17 cellular contexts compared by ENCODE assay signal in genomic region chr3:157023211-157023610, GRCh38.
"Had no signal": no experiment of that assay in that cellular context is flagged by ENCODE, and none has a peak within 500 bp of the region (broad histone marks: within the 10 kb centered on the region; RNA-seq: fewer than 3 reads in every experiment).

No MANE protein-coding gene starts in this region.

- ATAC-seq: activated T-cell treated with anti-CD3 and anti-CD28 coated beads, Interleukin-2, amount 50 U/mL, for 4 hours; effector memory CD8-positive, alpha-beta T cell; gastroesophageal sphincter had no signal

- H3K36me3 ChIP-seq: gastroesophageal sphincter, transverse colon, vagina had no signal

- H3K9me3 ChIP-seq: gastroesophageal sphincter, transverse colon, vagina had no signal

- H3K4me1 ChIP-seq: gastroesophageal sphincter, transverse colon, vagina had no signal

- H3K4me3 ChIP-seq: gastroesophageal sphincter, transverse colon, vagina had no signal

- DNase-seq: activated CD4-positive, alpha-beta memory T cell treated with anti-CD3 and anti-CD28 coated beads for 36 hours; activated effector memory CD4-positive, alpha-beta T cell treated with anti-CD3 and anti-CD28 coated beads, Interleukin-2, amount 50 U/mL, for 16 hours; activated T-cell treated with anti-CD3 and anti-CD28 coated beads, Interleukin-2, amount 50 U/mL, for 4 hours; amygdala; dermis blood vessel endothelial cell; effector memory CD8-positive, alpha-beta T cell; islet precursor cell; midbrain; stimulated activated CD4-positive, alpha-beta T cell treated with anti-CD3 and anti-CD28 coated beads, Interleukin-2, amount 100 ng/mL, for 48 hours; stimulated activated naive CD4-positive, alpha-beta T cell; substantia nigra; T-helper 1 cell; T1000; transverse colon had no signal

- H3K27ac ChIP-seq: gastroesophageal sphincter, transverse colon, vagina, VCaP had no signal

- H3K27me3 ChIP-seq: gastroesophageal sphincter, transverse colon, vagina had no signal
